1 cellular context compared by ENCODE assay signal in the genomic region with DNA sequence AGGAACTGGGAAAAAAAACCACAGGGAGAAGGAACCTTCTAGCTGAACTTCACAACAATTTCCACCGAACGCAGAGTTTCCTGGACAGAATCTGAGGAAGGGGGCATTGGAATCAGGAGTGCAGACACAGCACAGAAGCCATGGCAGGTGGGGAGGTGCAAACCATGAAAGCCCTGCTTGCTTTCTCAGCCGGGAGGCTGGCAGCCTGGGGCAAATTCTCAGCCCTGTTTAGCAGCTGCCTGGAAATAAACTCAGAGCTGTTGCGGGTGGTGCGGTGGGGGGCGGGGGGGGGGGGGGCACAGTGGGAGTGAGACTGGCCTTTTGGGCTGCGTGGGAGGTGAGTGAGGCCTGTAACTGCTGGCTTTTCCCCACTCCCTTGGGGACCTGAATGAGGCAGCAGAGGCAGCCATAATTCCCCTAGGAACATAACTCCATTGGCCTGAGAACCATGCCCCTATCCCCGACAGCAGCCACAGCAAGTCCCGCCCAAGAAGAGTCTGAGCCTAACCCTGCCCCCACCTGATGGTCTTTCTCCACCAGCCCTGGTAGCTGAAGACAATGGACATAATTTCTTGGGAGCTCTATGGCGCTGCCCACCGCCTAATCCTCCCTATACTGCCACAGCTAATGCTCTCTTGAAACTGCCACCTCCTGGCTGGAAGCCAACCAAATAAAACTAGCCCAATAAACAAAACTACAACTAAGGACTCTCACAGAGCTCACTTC.
A peak's percentile ranks its signal among the peaks of the same experiment; 100 is the strongest.
TF ChIP-seq lines count a peak whose summit lies in the region.

No MANE protein-coding gene starts in this region.

TF ChIP-seq in HEK293, 187 proteins besides CTCF, POLR2A, EP300 and RAD21 (continued from another document and continues in another):
- TF ChIP-seq, protein P1, sequence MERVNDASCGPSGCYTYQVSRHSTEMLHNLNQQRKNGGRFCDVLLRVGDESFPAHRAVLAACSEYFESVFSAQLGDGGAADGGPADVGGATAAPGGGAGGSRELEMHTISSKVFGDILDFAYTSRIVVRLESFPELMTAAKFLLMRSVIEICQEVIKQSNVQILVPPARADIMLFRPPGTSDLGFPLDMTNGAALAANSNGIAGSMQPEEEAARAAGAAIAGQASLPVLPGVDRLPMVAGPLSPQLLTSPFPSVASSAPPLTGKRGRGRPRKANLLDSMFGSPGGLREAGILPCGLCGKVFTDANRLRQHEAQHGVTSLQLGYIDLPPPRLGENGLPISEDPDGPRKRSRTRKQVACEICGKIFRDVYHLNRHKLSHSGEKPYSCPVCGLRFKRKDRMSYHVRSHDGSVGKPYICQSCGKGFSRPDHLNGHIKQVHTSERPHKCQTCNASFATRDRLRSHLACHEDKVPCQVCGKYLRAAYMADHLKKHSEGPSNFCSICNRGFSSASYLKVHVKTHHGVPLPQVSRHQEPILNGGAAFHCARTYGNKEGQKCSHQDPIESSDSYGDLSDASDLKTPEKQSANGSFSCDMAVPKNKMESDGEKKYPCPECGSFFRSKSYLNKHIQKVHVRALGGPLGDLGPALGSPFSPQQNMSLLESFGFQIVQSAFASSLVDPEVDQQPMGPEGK (tag by site-specific recombination; IDR thresholded peaks at IDR 0.05) = peak; percentile 63
- no peak for TF ChIP-seq ZNF37A (tag by site-specific recombination; IDR thresholded peaks at IDR 0.05)
- no peak for TF ChIP-seq ZNF624 (tag by site-specific recombination; IDR thresholded peaks at IDR 0.05)
- peak; percentile 70 for TF ChIP-seq OSR2 (tag by site-specific recombination; IDR thresholded peaks at IDR 0.05)
- peak; percentile 53; the same call in 1 of the 2 replicates for TF ChIP-seq ZNF580 (tag by site-specific recombination; IDR thresholded peaks at IDR 0.05)
- TF ChIP-seq ZNF121 (tag by site-specific recombination; IDR thresholded peaks at IDR 0.05) = no peak
- no peak for TF ChIP-seq ZXDB (tag by site-specific recombination; IDR thresholded peaks at IDR 0.05)
- no peak for TF ChIP-seq ZNF555 (tag by site-specific recombination; conservative IDR thresholded peaks at IDR 0.05)
- TF ChIP-seq ZBTB20 (tag by site-specific recombination; IDR thresholded peaks at IDR 0.05) = peak; percentile 51; the same call in 1 of the 2 replicates
- peak; percentile 69 for TF ChIP-seq ZNF549 (tag by site-specific recombination; IDR thresholded peaks at IDR 0.05)
- TF ChIP-seq ZNF585B (tag by site-specific recombination; IDR thresholded peaks at IDR 0.05) = no peak
- TF ChIP-seq ZBTB7A (tag by site-specific recombination; IDR thresholded peaks at IDR 0.05; ENCODE audit: low read depth) = no peak
- TF ChIP-seq ZNF747 (tag by site-specific recombination; IDR thresholded peaks at IDR 0.05) = no peak
- no peak for TF ChIP-seq ZNF112 (tag by site-specific recombination; IDR thresholded peaks at IDR 0.05)
- peak; percentile 50; the same call in 1 of the 2 replicates for TF ChIP-seq ZNF335 (tag by site-specific recombination; conservative IDR thresholded peaks at IDR 0.05)
- TF ChIP-seq ZNF626 (tag by site-specific recombination; IDR thresholded peaks at IDR 0.05) = no peak
- TF ChIP-seq GLI2 (tag by site-specific recombination; IDR thresholded peaks at IDR 0.05; ENCODE audit: borderline replicate concordance, low read depth) = no peak
- TF ChIP-seq KLF8 (tag by site-specific recombination; IDR thresholded peaks at IDR 0.05) = no peak
- TF ChIP-seq, protein P2, sequence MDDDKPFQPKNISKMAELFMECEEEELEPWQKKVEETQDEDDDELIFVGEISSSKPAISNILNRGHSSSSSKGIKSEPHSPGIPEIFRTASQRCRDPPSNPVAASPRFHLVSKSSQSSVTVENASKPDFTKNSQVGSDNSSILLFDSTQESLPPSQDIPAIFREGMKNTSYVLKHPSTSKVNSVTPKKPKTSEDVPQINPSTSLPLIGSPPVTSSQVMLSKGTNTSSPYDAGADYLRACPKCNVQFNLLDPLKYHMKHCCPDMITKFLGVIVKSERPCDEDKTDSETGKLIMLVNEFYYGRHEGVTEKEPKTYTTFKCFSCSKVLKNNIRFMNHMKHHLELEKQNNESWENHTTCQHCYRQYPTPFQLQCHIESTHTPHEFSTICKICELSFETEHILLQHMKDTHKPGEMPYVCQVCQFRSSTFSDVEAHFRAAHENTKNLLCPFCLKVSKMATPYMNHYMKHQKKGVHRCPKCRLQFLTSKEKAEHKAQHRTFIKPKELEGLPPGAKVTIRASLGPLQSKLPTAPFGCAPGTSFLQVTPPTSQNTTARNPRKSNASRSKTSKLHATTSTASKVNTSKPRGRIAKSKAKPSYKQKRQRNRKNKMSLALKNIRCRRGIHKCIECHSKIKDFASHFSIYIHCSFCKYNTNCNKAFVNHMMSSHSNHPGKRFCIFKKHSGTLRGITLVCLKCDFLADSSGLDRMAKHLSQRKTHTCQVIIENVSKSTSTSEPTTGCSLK (tag by site-specific recombination; IDR thresholded peaks at IDR 0.05) = no peak
- TF ChIP-seq ZNF843 (tag by site-specific recombination; IDR thresholded peaks at IDR 0.05) = no peak
- no peak for TF ChIP-seq ZNF837 (tag by site-specific recombination; IDR thresholded peaks at IDR 0.05)
- no peak for TF ChIP-seq ZNF621 (tag by site-specific recombination; IDR thresholded peaks at IDR 0.05)
- TF ChIP-seq ZNF654 (tag by site-specific recombination; IDR thresholded peaks at IDR 0.05; ENCODE audit: low read depth) = no peak
- TF ChIP-seq ZNF777 (tag by site-specific recombination; IDR thresholded peaks at IDR 0.05; ENCODE audit: borderline replicate concordance) = no peak
- TF ChIP-seq ZNF155 (tag by site-specific recombination; IDR thresholded peaks at IDR 0.05) = no peak
- peak; percentile 85 for TF ChIP-seq SCRT2 (tag by site-specific recombination; IDR thresholded peaks at IDR 0.05)
- TF ChIP-seq TRIM28 (IDR thresholded peaks at IDR 0.05; ENCODE audit: borderline replicate concordance, low read length) = peak; percentile 62
- TF ChIP-seq ZNF24 (tag by site-specific recombination; IDR thresholded peaks at IDR 0.05) = 0 out of 2 replicates have a peak, but pooled peaks have one; percentile 24
- peak; percentile 55; the same call in 1 of the 2 replicates for TF ChIP-seq SCRT1 (tag by site-specific recombination; IDR thresholded peaks at IDR 0.05; ENCODE audit: borderline replicate concordance)
- TF ChIP-seq BCL11A (tag by site-specific recombination; IDR thresholded peaks at IDR 0.05; ENCODE audit: low read depth) = no peak
- 0 out of 2 replicates have a peak, but pooled peaks have one; percentile 36 for TF ChIP-seq ZBTB8A (tag by site-specific recombination; IDR thresholded peaks at IDR 0.05)
- TF ChIP-seq ZNF292 (tag by site-specific recombination; IDR thresholded peaks at IDR 0.05; ENCODE audit: borderline replicate concordance, low read depth) = no peak
- no peak for TF ChIP-seq SALL2 (tag by site-specific recombination; IDR thresholded peaks at IDR 0.05; ENCODE audit: borderline replicate concordance)
- no peak for TF ChIP-seq ZBTB1 (tag by site-specific recombination; IDR thresholded peaks at IDR 0.05)
- peak; percentile 27; the same call in 1 of the 2 replicates for TF ChIP-seq GLIS2 (tag by site-specific recombination; IDR thresholded peaks at IDR 0.05)
- no peak for TF ChIP-seq RBAK (tag by site-specific recombination; IDR thresholded peaks at IDR 0.05)
- TF ChIP-seq, protein P3, sequence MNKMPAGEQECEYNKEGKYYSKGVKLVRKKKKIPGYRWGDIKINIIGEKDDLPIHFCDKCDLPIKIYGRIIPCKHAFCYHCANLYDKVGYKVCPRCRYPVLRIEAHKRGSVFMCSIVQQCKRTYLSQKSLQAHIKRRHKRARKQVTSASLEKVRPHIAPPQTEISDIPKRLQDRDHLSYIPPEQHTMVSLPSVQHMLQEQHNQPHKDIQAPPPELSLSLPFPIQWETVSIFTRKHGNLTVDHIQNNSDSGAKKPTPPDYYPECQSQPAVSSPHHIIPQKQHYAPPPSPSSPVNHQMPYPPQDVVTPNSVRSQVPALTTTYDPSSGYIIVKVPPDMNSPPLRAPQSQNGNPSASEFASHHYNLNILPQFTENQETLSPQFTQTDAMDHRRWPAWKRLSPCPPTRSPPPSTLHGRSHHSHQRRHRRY (tag by site-specific recombination; IDR thresholded peaks at IDR 0.05) = no peak
- TF ChIP-seq GLIS1 (tag by site-specific recombination; IDR thresholded peaks at IDR 0.05) = peak; percentile 84
- TF ChIP-seq ZNF350 (tag by site-specific recombination; IDR thresholded peaks at IDR 0.05) = no peak
- TF ChIP-seq, protein P4, sequence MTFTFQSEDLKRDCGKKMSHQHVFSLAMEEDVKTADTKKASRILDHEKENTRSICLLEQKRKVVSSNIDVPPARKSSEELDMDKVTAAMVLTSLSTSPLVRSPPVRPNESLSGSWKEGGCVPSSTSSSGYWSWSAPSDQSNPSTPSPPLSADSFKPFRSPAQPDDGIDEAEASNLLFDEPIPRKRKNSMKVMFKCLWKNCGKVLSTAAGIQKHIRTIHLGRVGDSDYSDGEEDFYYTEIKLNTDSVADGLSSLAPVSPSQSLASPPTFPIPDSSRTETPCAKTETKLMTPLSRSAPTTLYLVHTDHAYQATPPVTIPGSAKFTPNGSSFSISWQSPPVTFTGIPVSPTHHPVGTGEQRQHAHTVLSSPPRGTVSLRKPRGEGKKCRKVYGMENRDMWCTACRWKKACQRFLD (tag by site-specific recombination; IDR thresholded peaks at IDR 0.05) = no peak
- TF ChIP-seq KLF1 (tag by site-specific recombination; IDR thresholded peaks at IDR 0.05) = no peak
- no peak for TF ChIP-seq ZNF701 (tag by site-specific recombination; IDR thresholded peaks at IDR 0.05)
- no peak for TF ChIP-seq ZNF133 (tag by site-specific recombination; IDR thresholded peaks at IDR 0.05)
- peak; percentile 29; the same call in 1 of the 2 replicates for TF ChIP-seq MZF1 (tag by site-specific recombination; IDR thresholded peaks at IDR 0.05; ENCODE audit: borderline replicate concordance)
- no peak for TF ChIP-seq ZNF707 (tag by site-specific recombination; IDR thresholded peaks at IDR 0.05)
- TF ChIP-seq, protein P5, sequence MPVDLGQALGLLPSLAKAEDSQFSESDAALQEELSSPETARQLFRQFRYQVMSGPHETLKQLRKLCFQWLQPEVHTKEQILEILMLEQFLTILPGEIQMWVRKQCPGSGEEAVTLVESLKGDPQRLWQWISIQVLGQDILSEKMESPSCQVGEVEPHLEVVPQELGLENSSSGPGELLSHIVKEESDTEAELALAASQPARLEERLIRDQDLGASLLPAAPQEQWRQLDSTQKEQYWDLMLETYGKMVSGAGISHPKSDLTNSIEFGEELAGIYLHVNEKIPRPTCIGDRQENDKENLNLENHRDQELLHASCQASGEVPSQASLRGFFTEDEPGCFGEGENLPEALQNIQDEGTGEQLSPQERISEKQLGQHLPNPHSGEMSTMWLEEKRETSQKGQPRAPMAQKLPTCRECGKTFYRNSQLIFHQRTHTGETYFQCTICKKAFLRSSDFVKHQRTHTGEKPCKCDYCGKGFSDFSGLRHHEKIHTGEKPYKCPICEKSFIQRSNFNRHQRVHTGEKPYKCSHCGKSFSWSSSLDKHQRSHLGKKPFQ (tag by site-specific recombination; IDR thresholded peaks at IDR 0.05) = peak; percentile 67; the same call in 1 of the 2 replicates
- no peak for TF ChIP-seq ZNF529 (tag by site-specific recombination; IDR thresholded peaks at IDR 0.05; ENCODE audit: insufficient replicate concordance)
- TF ChIP-seq SP2 (tag by site-specific recombination; IDR thresholded peaks at IDR 0.05) = peak; percentile 28
- no peak for TF ChIP-seq ZNF404 (tag by site-specific recombination; IDR thresholded peaks at IDR 0.05)
- TF ChIP-seq ZIC2 (tag by site-specific recombination; IDR thresholded peaks at IDR 0.05) = no peak
- no peak for TF ChIP-seq ZNF530 (tag by site-specific recombination; IDR thresholded peaks at IDR 0.05; ENCODE audit: low read depth)
- no peak for TF ChIP-seq HOXD13 (CRISPR knock-in tag; IDR thresholded peaks at IDR 0.05; ENCODE audit: borderline replicate concordance)
- TF ChIP-seq WT1 (tag by site-specific recombination; IDR thresholded peaks at IDR 0.05) = no peak
- no peak for TF ChIP-seq ZNF629 (tag by site-specific recombination; IDR thresholded peaks at IDR 0.05)
- TF ChIP-seq ZNF510 (tag by site-specific recombination; IDR thresholded peaks at IDR 0.05; ENCODE audit: insufficient replicate concordance) = no peak
- no peak for TF ChIP-seq ZNF670 (tag by site-specific recombination; IDR thresholded peaks at IDR 0.05; ENCODE audit: low read depth)
- no peak for TF ChIP-seq ZNF623 (tag by site-specific recombination; IDR thresholded peaks at IDR 0.05)
- TF ChIP-seq HIC1 (tag by site-specific recombination; IDR thresholded peaks at IDR 0.05) = 0 out of 2 replicates have a peak, but pooled peaks have one; percentile 32
- no peak for TF ChIP-seq ZNF785 (tag by site-specific recombination; IDR thresholded peaks at IDR 0.05)
- TF ChIP-seq, protein P6, sequence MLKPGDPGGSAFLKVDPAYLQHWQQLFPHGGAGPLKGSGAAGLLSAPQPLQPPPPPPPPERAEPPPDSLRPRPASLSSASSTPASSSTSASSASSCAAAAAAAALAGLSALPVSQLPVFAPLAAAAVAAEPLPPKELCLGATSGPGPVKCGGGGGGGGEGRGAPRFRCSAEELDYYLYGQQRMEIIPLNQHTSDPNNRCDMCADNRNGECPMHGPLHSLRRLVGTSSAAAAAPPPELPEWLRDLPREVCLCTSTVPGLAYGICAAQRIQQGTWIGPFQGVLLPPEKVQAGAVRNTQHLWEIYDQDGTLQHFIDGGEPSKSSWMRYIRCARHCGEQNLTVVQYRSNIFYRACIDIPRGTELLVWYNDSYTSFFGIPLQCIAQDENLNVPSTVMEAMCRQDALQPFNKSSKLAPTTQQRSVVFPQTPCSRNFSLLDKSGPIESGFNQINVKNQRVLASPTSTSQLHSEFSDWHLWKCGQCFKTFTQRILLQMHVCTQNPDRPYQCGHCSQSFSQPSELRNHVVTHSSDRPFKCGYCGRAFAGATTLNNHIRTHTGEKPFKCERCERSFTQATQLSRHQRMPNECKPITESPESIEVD (tag by site-specific recombination; IDR thresholded peaks at IDR 0.05) = no peak
